In the genomic region with DNA sequence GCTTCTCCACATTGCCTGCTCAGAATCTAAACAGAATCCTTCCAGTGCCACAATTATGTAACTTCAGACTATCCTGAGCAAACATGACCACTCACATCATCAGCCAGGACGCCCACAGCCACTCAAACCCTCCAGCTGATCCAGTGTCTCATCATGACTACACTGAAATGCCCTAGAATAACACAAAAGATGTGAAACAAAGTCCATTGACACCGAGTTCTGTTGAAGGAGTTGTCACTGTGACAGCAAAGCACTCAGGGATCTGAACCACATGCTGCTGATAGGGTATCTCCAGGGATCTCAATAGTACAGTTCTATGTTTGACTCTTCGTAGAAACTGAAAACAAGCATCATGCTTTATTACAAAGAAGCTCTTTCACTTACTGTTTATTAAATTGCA, we compare ENCODE assay signal across 25 cellular contexts.
DNase-seq lines count a peak whose midpoint lies in the region; ATAC-seq, FAIRE-seq and TF ChIP-seq lines count a peak whose summit lies in the region.
"Had no signal": no experiment of that assay in that cellular context is flagged by ENCODE, and none has a peak within 500 bp of the region (broad histone marks: within the 10 kb centered on the region; RNA-seq: fewer than 3 reads in every experiment).

No MANE protein-coding gene starts in this region.

- TF ChIP-seq CTCF in bronchial epithelial cell (IDR thresholded peaks at IDR 0.05; ENCODE audit: insufficient read depth, low read length, severe bottlenecking), result no peak

- peak; percentile 68 for ATAC-seq in HG03095 (IDR thresholded peaks at IDR 0.05; ENCODE audit: unreplicated experiment)
- ATAC-seq: activated naive CD8-positive, alpha-beta T cell treated with anti-CD3 and anti-CD28 coated beads, Interleukin-2, amount 50 U/mL, for 24 hours; naive thymus-derived CD8-positive, alpha-beta T cell had no signal

- DNase-seq in ELR (ENCODE audit: low read depth) (peak; percentile 19), bronchial epithelial cell (ENCODE audit: low read depth) (peak; percentile 26), medulla oblongata (ENCODE audit: extremely low spot score) (peak; percentile 6), T-helper 1 cell (no peak), EL (no peak), MV-4-11 (lab: John Stamatoyannopoulos, UW) (no peak), kidney glomerular epithelial cell (lab: John Stamatoyannopoulos, UW) (no peak)
- DNase-seq: activated CD4-positive, alpha-beta T cell treated with anti-CD3 and anti-CD28 coated beads, Interleukin-2, amount 50 U/mL, for 1 hour; activated CD8-positive, alpha-beta memory T cell treated with anti-CD3 and anti-CD28 coated beads, Interleukin-2, amount 50 U/mL, for 4 hours; activated effector memory CD4-positive, alpha-beta T cell treated with Interleukin-2 at 50 U/mL for 16 hours; activated naive CD8-positive, alpha-beta T cell treated with anti-CD3 and anti-CD28 coated beads, Interleukin-2, amount 50 U/mL, for 24 hours; AML-193; DND-41; H7; mesendoderm; naive thymus-derived CD8-positive, alpha-beta T cell; NCI-H1436; NCI-H748 treated with DMSO at 0.1 percent for 48 hours; SHP77 treated with DMSO at 0.1 percent for 48 hours; stimulated activated CD4-positive, alpha-beta T cell treated with anti-CD3 and anti-CD28 coated beads, Interleukin-4, amount 100 ng/mL, for 1 hour; upper lobe of left lung had no signal

- no peak overlapping the region for H3K4me3 ChIP-seq in bronchial epithelial cell (ENCODE audit: low read depth, low read length)
- H3K4me3 ChIP-seq: breast epithelium, smooth muscle cell, upper lobe of left lung had no signal

- H3K27me3 ChIP-seq in bronchial epithelial cell (ENCODE audit: control insufficient read depth, insufficient read depth, low read length), result no peaks in the 10 kb centered on the region
- H3K27me3 ChIP-seq: breast epithelium, upper lobe of left lung had no signal

- no peaks in the 10 kb centered on the region for H3K36me3 ChIP-seq in bronchial epithelial cell (ENCODE audit: control insufficient read depth, insufficient read depth, low read length)
- H3K36me3 ChIP-seq: breast epithelium, upper lobe of left lung had no signal

- peak; percentile 60 for FAIRE-seq in bronchial epithelial cell (lab: Jason Lieb, UNC)
- FAIRE-seq: frontal cortex had no signal

Comparison
In these comparisons a context has a peak if more than half of its experiments do, and no peak if none do; other contexts are left out.
1. DNase-seq: peak in ELR (single experiment), bronchial epithelial cell (single experiment) and medulla oblongata (single experiment); none in T-helper 1 cell (0 of 5), EL (single experiment), MV-4-11 (single experiment) and kidney glomerular epithelial cell (single experiment).